In genomic region chr19:12782424-12783225, GRCh38 we compare ENCODE assay signal across 8 cellular contexts. TPM values are rescaled to one million over a fixed set of nuclear protein-coding genes. Genes with fewer than 3 reads are reported as not detected.
DNase-seq lines count a peak whose midpoint lies in the region; ATAC-seq and TF ChIP-seq lines count a peak whose summit lies in the region.

No MANE protein-coding gene starts in this region.

- peak; percentile 26 for TF ChIP-seq CTCF in foreskin keratinocyte (conservative IDR thresholded peaks at IDR 0.05)

- DNase-seq in NCI-H510A treated with DMSO at 0.1 percent for 48 hours (lab: John Stamatoyannopoulos, UW) (peak; percentile 24), NCI-H510A (lab: John Stamatoyannopoulos, UW) (no peak), HUDEP-2 (lab: John Stamatoyannopoulos, UW; ENCODE audit: unreplicated experiment in 76 of 76) (peak in 66 of 76 experiments; percentile 29 to 90 (median 77)), RPMI8226 (peak; percentile 72), foreskin keratinocyte (peak in 1 of 2 donors; percentile 55)
- DNase-seq in activated effector memory CD4-positive, alpha-beta T cell treated with anti-CD3 and anti-CD28 coated beads, Interleukin-2, amount 50 U/mL, for 16 hours, result peak; percentile 97

- peak overlapping the region; percentile 31 for H2AFZ ChIP-seq in neuron (ENCODE audit: low read depth, low read length)

- H3K9ac ChIP-seq in stomach smooth muscle (ENCODE audit: low read length in 2 of 2), result peak overlapping the region; percentile 74 to 94

- H3K36me3 ChIP-seq in neuron (ENCODE audit: insufficient read depth, low read length) (no peaks in the 10 kb centered on the region), stomach smooth muscle (ENCODE audit: control insufficient read depth in 2 of 2, insufficient read depth in 2 of 2, low read length in 2 of 2) (no peaks in the 10 kb centered on the region)

- H3K4me1 ChIP-seq in foreskin keratinocyte (peaks cover 30% of the 10 kb centered on the region), neuron (ENCODE audit: insufficient read depth, low read length) (peaks cover 61% of the 10 kb centered on the region), stomach smooth muscle (ENCODE audit: control insufficient read depth, insufficient read depth, low read length) (peaks cover 61% of the 10 kb centered on the region)

- peak; percentile 7 for ATAC-seq in foreskin keratinocyte

- H3K27ac ChIP-seq in foreskin keratinocyte, result peak overlapping the region; percentile 90
- H3K27ac ChIP-seq in stomach smooth muscle (ENCODE audit: low read length), result peak overlapping the region; percentile 100

- no peaks in the 10 kb centered on the region for H3K27me3 ChIP-seq in foreskin keratinocyte
- H3K27me3 ChIP-seq in neuron (ENCODE audit: insufficient read depth, low read length), result no peaks in the 10 kb centered on the region
- no peaks in the 10 kb centered on the region for H3K27me3 ChIP-seq in stomach smooth muscle (ENCODE audit: control insufficient read depth in 1 of 2, insufficient read depth in 2 of 2, low read length in 2 of 2)

- H3K9me3 ChIP-seq in neuron (ENCODE audit: low read length) (no peaks in the 10 kb centered on the region), stomach smooth muscle (ENCODE audit: control insufficient read depth in 2 of 2, low read length in 2 of 2) (no peaks in the 10 kb centered on the region)

- H3K4me3 ChIP-seq in neuron (ENCODE audit: low read length), result peak overlapping the region; percentile 44
- peak overlapping the region; percentile 33 to 78 for H3K4me3 ChIP-seq in stomach smooth muscle (ENCODE audit: low read length in 2 of 2)

RNA-seq across cellular contexts. Expression of gene HOOK2, which starts 7.3 kb away (rescaled TPM):
- 34.5 and 35.9 TPM in 2 replicates for total RNA-seq in foreskin keratinocyte
- polyA plus RNA-seq in foreskin keratinocyte, result 32.9 and 35.5 TPM in 2 replicates

RNA-seq across cellular contexts. Expression of gene JUNB, which starts 8.7 kb away (rescaled TPM):
- 101 and 134 TPM in 2 replicates for total RNA-seq in foreskin keratinocyte
- polyA plus RNA-seq in foreskin keratinocyte, result 104 and 134 TPM in 2 replicates

RNA-seq across cellular contexts. Expression of gene PRDX2, which starts 19.0 kb away (rescaled TPM):
- 271 and 287 TPM in 2 replicates for total RNA-seq in foreskin keratinocyte
- polyA plus RNA-seq in foreskin keratinocyte, result 347 and 379 TPM in 2 replicates

RNA-seq across cellular contexts. Expression of gene THSD8, which starts 19.2 kb away (rescaled TPM):
- total RNA-seq in foreskin keratinocyte, result 9.3 and 14.7 TPM in 2 replicates
- 49.9 and 56.0 TPM in 2 replicates for polyA plus RNA-seq in foreskin keratinocyte

RNA-seq across cellular contexts. Expression of gene RNASEH2A, which starts 23.8 kb away (rescaled TPM):
- total RNA-seq in foreskin keratinocyte, result 46.6 and 49.4 TPM in 2 replicates
- 54.8 and 56.1 TPM in 2 replicates for polyA plus RNA-seq in foreskin keratinocyte
